21 cellular contexts compared by ENCODE assay signal in genomic region chr16:88631384-88631783, GRCh38. TPM values are rescaled to one million over a fixed set of nuclear protein-coding genes. Genes with fewer than 3 reads are reported as not detected.
A peak's percentile ranks its signal among the peaks of the same experiment; 100 is the strongest.
DNase-seq lines count a peak whose midpoint lies in the region; ATAC-seq and TF ChIP-seq lines count a peak whose summit lies in the region.
"Had no signal": no experiment of that assay in that cellular context is flagged by ENCODE, and none has a peak within 500 bp of the region (broad histone marks: within the 10 kb centered on the region; RNA-seq: fewer than 3 reads in every experiment).

No MANE protein-coding gene starts in this region.

- in situ Hi-C loops in Panc1 (cut with HindIII; ENCODE audit: low pct_unique_long_range_greater_than_20kb, low sequenced_read_pairs), result no loop called here

- no peak for ATAC-seq in Panc1
- ATAC-seq: CD8-positive, alpha-beta T cell had no signal

- CTCF ChIA-PET in activated CD4-positive, alpha-beta T cell treated with anti-CD3 and anti-CD28 coated beads, Interleukin-2, amount 10 ng/mL, durations not matched to agents 7 days and 5 days (lab: Charles Lee), result interaction anchor here (1.1 kb wide), 1 partner anchor 21 kb away, joined by 3 read pairs; no protein-coding TSS in a partner anchor
- CTCF ChIA-PET in CD8-positive, alpha-beta memory T cell (lab: Charles Lee), result interaction anchor here (0.9 to 4.2 kb wide), 3 partner anchors 9 to 54 kb away, joined by 3 to 21 read pairs (median 8); no protein-coding TSS in a partner anchor
- CTCF ChIA-PET in Panc1 (lab: Charles Lee), result no interaction called here

- H3K9me3 Mint-ChIP-seq in activated CD4-positive, alpha-beta T cell treated with anti-CD3 and anti-CD28 coated beads, Interleukin-2, amount 10 ng/mL, durations not matched to agents 7 days and 5 days, result no peaks in the 10 kb centered on the region
- no peaks in the 10 kb centered on the region for H3K9me3 Mint-ChIP-seq in CD8-positive, alpha-beta memory T cell
- H3K9me3 Mint-ChIP-seq in immature natural killer cell (no peaks in the 10 kb centered on the region), nephron progenitor cell (no peaks in the 10 kb centered on the region)
- H3K9me3 Mint-ChIP-seq: CD8-positive, alpha-beta T cell had no signal

- H3K27ac ChIP-seq in CD8-positive, alpha-beta memory T cell (ENCODE audit: low read depth, low read length), result no peak overlapping the region
- H3K27ac ChIP-seq in Panc1 (ENCODE audit: low read length), result no peak overlapping the region
- H3K27ac ChIP-seq: 22Rv1, HL-60 had no signal

- H3K4me3 Mint-ChIP-seq in activated CD4-positive, alpha-beta T cell treated with anti-CD3 and anti-CD28 coated beads, Interleukin-2, amount 10 ng/mL, durations not matched to agents 7 days and 5 days, result no peak overlapping the region
- H3K4me3 Mint-ChIP-seq in CD8-positive, alpha-beta memory T cell, result peak overlapping the region in 3 of 7 donors; percentile 13 to 63 (median 58)
- peak overlapping the region in 3 of 5 donors; percentile 42 to 49 (median 46) for H3K4me3 Mint-ChIP-seq in immature natural killer cell
- no peak overlapping the region for H3K4me3 Mint-ChIP-seq in nephron progenitor cell
- H3K4me3 Mint-ChIP-seq: CD8-positive, alpha-beta T cell had no signal

- H3K36me3 ChIP-seq in CD8-positive, alpha-beta memory T cell (ENCODE audit: insufficient read depth, low read length), result peaks cover 14% of the 10 kb centered on the region
- H3K36me3 ChIP-seq in Panc1 (ENCODE audit: control insufficient read depth, insufficient read depth, low read length), result no peaks in the 10 kb centered on the region

- peaks cover 30% of the 10 kb centered on the region for H3K36me3 Mint-ChIP-seq in activated CD4-positive, alpha-beta T cell treated with anti-CD3 and anti-CD28 coated beads, Interleukin-2, amount 10 ng/mL, durations not matched to agents 7 days and 5 days (ENCODE audit: low read depth)
- H3K36me3 Mint-ChIP-seq in CD8-positive, alpha-beta memory T cell, result peaks cover 0 to 60% (median 3%) of the 10 kb centered on the region in 3 donors
- H3K36me3 Mint-ChIP-seq in immature natural killer cell (peaks cover under 1 to 18% (median 9%) of the 10 kb centered on the region in 3 donors), nephron progenitor cell (ENCODE audit: low read depth) (peaks cover 31% of the 10 kb centered on the region)

- POLR2A ChIA-PET in activated CD4-positive, alpha-beta T cell treated with anti-CD3 and anti-CD28 coated beads, Interleukin-2, amount 10 ng/mL, durations not matched to agents 7 days and 5 days (lab: Charles Lee), result no interaction called here
- POLR2A ChIA-PET in CD8-positive, alpha-beta memory T cell (lab: Charles Lee), result interaction anchor here (0.7 kb wide), 1 partner anchor 9 kb away, joined by 8 read pairs; no protein-coding TSS in a partner anchor
- POLR2A ChIA-PET in Panc1 (lab: Charles Lee), result no interaction called here

- no peaks in the 10 kb centered on the region for H3K9me3 ChIP-seq in CD8-positive, alpha-beta memory T cell (ENCODE audit: low read length)
- H3K9me3 ChIP-seq in Panc1 (ENCODE audit: control insufficient read depth, insufficient read depth, low read depth, low read length), result no peaks in the 10 kb centered on the region
- H3K9me3 ChIP-seq: SK-N-SH had no signal

- no peak for DNase-seq in activated CD4-positive, alpha-beta T cell treated with anti-CD3 and anti-CD28 coated beads, Interleukin-2, amount 10 ng/mL, durations not matched to agents 7 days and 5 days
- no peak for DNase-seq in activated CD4-positive, alpha-beta T cell treated with anti-CD3 and anti-CD28 coated beads, Interleukin-2, amount 50 U/mL, for 48 hours
- DNase-seq in CD8-positive, alpha-beta memory T cell, result no peak
- no peak for DNase-seq in Panc1 (ENCODE audit: low read depth, low spot score)
- DNase-seq in immature natural killer cell, result no peak
- DNase-seq in Kasumi-1 (lab: John Stamatoyannopoulos, UW), result no peak
- DNase-seq in nephron progenitor cell, result no peak
- no peak for DNase-seq in foreskin melanocyte
- DNase-seq: CD8-positive, alpha-beta T cell; DMS79; NCI-H1105 treated with DMSO at 0.1 percent for 48 hours; NCI-H1694; NCI-H2081 treated with DMSO at 0.1 percent for 48 hours; NCI-H446 treated with DMSO at 0.1 percent for 48 hours; SHP77 treated with DMSO at 0.1 percent for 48 hours; SK-N-SH had no signal

- H3K4me1 ChIP-seq in CD8-positive, alpha-beta memory T cell (ENCODE audit: insufficient read depth, low read length), result peaks cover 16% of the 10 kb centered on the region
- no peaks in the 10 kb centered on the region for H3K4me1 ChIP-seq in Panc1 (ENCODE audit: control insufficient read depth, insufficient read depth, low read length)

- peak overlapping the region; percentile 36 for H3K27ac Mint-ChIP-seq in activated CD4-positive, alpha-beta T cell treated with anti-CD3 and anti-CD28 coated beads, Interleukin-2, amount 10 ng/mL, durations not matched to agents 7 days and 5 days
- H3K27ac Mint-ChIP-seq in CD8-positive, alpha-beta memory T cell, result peak overlapping the region in 6 of 8 donors; percentile 47 to 96 (median 76)
- H3K27ac Mint-ChIP-seq in immature natural killer cell (peak overlapping the region; percentile 27 to 92 (median 70)), nephron progenitor cell (no peak overlapping the region)
- H3K27ac Mint-ChIP-seq: CD8-positive, alpha-beta T cell had no signal

- peaks cover 23% of the 10 kb centered on the region for H3K4me1 Mint-ChIP-seq in activated CD4-positive, alpha-beta T cell treated with anti-CD3 and anti-CD28 coated beads, Interleukin-2, amount 10 ng/mL, durations not matched to agents 7 days and 5 days
- H3K4me1 Mint-ChIP-seq in CD8-positive, alpha-beta memory T cell, result peaks cover 12 to 27% (median 16%) of the 10 kb centered on the region in 3 donors
- peaks cover 12 to 15% of the 10 kb centered on the region in 2 donors for H3K4me1 Mint-ChIP-seq in immature natural killer cell
- no peaks in the 10 kb centered on the region for H3K4me1 Mint-ChIP-seq in nephron progenitor cell

- H3K4me3 ChIP-seq in CD8-positive, alpha-beta memory T cell (ENCODE audit: low read length), result no peak overlapping the region
- no peak overlapping the region for H3K4me3 ChIP-seq in Panc1 (ENCODE audit: low read depth in 2 of 2, low read length in 2 of 2)

- TSS peak; percentile 96 for BruUV-seq in Panc1 (replicated peaks; lab: Mats Ljungman, UMichigan)

- no peaks in the 10 kb centered on the region for H3K27me3 Mint-ChIP-seq in activated CD4-positive, alpha-beta T cell treated with anti-CD3 and anti-CD28 coated beads, Interleukin-2, amount 10 ng/mL, durations not matched to agents 7 days and 5 days
- H3K27me3 Mint-ChIP-seq in CD8-positive, alpha-beta memory T cell, result no peaks in the 10 kb centered on the region
- H3K27me3 Mint-ChIP-seq in immature natural killer cell (ENCODE audit: low read depth in 3 of 3) (peaks cover 14 to 21% (median 14%) of the 10 kb centered on the region in 3 donors), nephron progenitor cell (ENCODE audit: low read depth, poor library complexity) (peaks cover 21% of the 10 kb centered on the region)

- intact Hi-C loops in Panc1 (cut with micrococcal nuclease; ENCODE audit: unreplicated experiment), result no loop called here

- TF ChIP-seq CTCF in Panc1 (IDR thresholded peaks at IDR 0.05) (no peak), nephron progenitor cell (IDR thresholded peaks at IDR 0.05) (no peak)

- no peaks in the 10 kb centered on the region for H3K27me3 ChIP-seq in CD8-positive, alpha-beta memory T cell (ENCODE audit: insufficient read depth, low read length, poor library complexity, severe bottlenecking)
- H3K27me3 ChIP-seq in Panc1 (ENCODE audit: control insufficient read depth, insufficient read depth, low read length), result no peaks in the 10 kb centered on the region

RNA-seq across cellular contexts. Expression of gene IL17C, which starts 7.0 kb away (rescaled TPM):
- total RNA-seq in activated CD4-positive, alpha-beta T cell treated with anti-CD3 and anti-CD28 coated beads, Interleukin-2, amount 10 ng/mL, durations not matched to agents 7 days and 5 days, result under 1 TPM in 1 of 2 experiments, not detected in 1; 0.20 TPM
- under 1 TPM in 1 of 2 experiments, not detected in 1; 0.22 TPM for total RNA-seq in CD8-positive, alpha-beta memory T cell
- polyA plus RNA-seq in CD8-positive, alpha-beta memory T cell, result not detected
- total RNA-seq in Panc1 (2021; ENCODE audit: unreplicated experiment), result not detected
- 0.22 TPM for polyA plus RNA-seq in Panc1 (2012; ENCODE audit: insufficient read length)
- under 1 TPM in 2 of 3 donors, not detected in 1; 0.64 to 0.80 TPM for polyA plus RNA-seq in immature natural killer cell
- total RNA-seq: HT1080, RPMI7951 had no signal
- polyA plus RNA-seq: AG04450 had no signal

RNA-seq across cellular contexts. Expression of gene CYBA, which starts 19.5 kb away (rescaled TPM):
- 100 to 1,000 TPM; 486 to 586 TPM for total RNA-seq in activated CD4-positive, alpha-beta T cell treated with anti-CD3 and anti-CD28 coated beads, Interleukin-2, amount 10 ng/mL, durations not matched to agents 7 days and 5 days
- total RNA-seq in CD8-positive, alpha-beta memory T cell, result 100 to 1,000 TPM; 208 to 237 TPM
- polyA plus RNA-seq in CD8-positive, alpha-beta memory T cell, result 1,129 TPM
- 233 TPM for total RNA-seq in Panc1 (2021; ENCODE audit: unreplicated experiment)
- 404 TPM for polyA plus RNA-seq in Panc1 (2012; ENCODE audit: insufficient read length)
- 1,000 to 10,000 TPM; 2,079 to 2,787 (median 2,690) TPM for polyA plus RNA-seq in immature natural killer cell

RNA-seq across cellular contexts. Expression of gene MVD, which starts 31.5 kb away (rescaled TPM):
- total RNA-seq in activated CD4-positive, alpha-beta T cell treated with anti-CD3 and anti-CD28 coated beads, Interleukin-2, amount 10 ng/mL, durations not matched to agents 7 days and 5 days, result 10 to 100 TPM; 65.3 to 72.3 TPM
- total RNA-seq in CD8-positive, alpha-beta memory T cell, result 10 to 100 TPM; 58.0 to 59.7 TPM
- polyA plus RNA-seq in CD8-positive, alpha-beta memory T cell, result 25.6 TPM
- total RNA-seq in Panc1 (2021; ENCODE audit: unreplicated experiment), result 96.8 TPM
- polyA plus RNA-seq in Panc1 (2012; ENCODE audit: insufficient read length), result 84.8 TPM
- polyA plus RNA-seq in immature natural killer cell, result 10 to 100 TPM; 79.4 to 96.6 (median 87.6) TPM

RNA-seq across cellular contexts. Expression of gene SNAI3, which starts 54.9 kb away (rescaled TPM):
- 10 to 100 TPM; 21.0 to 24.2 TPM for total RNA-seq in activated CD4-positive, alpha-beta T cell treated with anti-CD3 and anti-CD28 coated beads, Interleukin-2, amount 10 ng/mL, durations not matched to agents 7 days and 5 days
- total RNA-seq in CD8-positive, alpha-beta memory T cell, result 1 to 10 TPM; 2.2 to 2.8 TPM
- polyA plus RNA-seq in CD8-positive, alpha-beta memory T cell, result 13.5 TPM
- total RNA-seq in Panc1 (2021; ENCODE audit: unreplicated experiment), result not detected
- 0.40 TPM for polyA plus RNA-seq in Panc1 (2012; ENCODE audit: insufficient read length)
- 10 to 100 TPM in 2 of 3 donors, 1 to 10 TPM in 1; 9.0 to 12.4 (median 11.7) TPM for polyA plus RNA-seq in immature natural killer cell
- total RNA-seq: RPMI7951 had no signal

Comparison
In these comparisons a context has a peak if more than half of its experiments do, and no peak if none do; other contexts are left out.
1. H3K4me3 Mint-ChIP-seq: peak in immature natural killer cell (3 of 5); none in activated CD4-positive, alpha-beta T cell treated with anti-CD3 and anti-CD28 coated beads, Interleukin-2, amount 10 ng/mL, durations not matched to agents 7 days and 5 days (single experiment) and nephron progenitor cell (single experiment).